ENCODE assay signal across 13 cellular contexts in the genomic region with DNA sequence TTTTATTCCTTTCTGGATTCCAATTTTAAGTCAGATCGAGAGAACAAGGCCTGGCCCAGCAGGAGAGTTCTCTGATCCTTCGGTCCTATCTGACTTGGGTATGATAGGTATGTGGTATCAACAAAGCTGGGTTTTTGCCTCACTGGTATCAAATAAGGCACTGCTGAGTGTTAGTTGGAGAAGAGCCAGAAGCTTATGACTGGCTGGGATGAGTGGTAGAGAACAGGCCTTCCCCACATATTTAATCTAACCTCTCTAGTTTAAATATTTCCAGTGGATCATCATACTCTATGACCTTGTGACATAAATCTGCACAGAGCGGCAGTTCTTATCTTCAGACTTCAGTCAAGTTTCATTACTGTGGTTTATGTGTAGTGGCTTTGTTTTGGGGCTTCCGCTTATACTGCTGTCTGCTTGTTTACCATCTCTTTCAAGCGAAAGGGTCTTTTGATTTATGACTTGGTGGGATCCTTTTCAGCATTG.
DNase-seq lines count a peak whose midpoint lies in the region; TF ChIP-seq lines count a peak whose summit lies in the region.
"Had no signal": no experiment of that assay in that cellular context is flagged by ENCODE, and none has a peak within 500 bp of the region (broad histone marks: within the 10 kb centered on the region; RNA-seq: fewer than 3 reads in every experiment).

No MANE protein-coding gene starts in this region.

- H3K4me3 ChIP-seq in OCI-LY3 (ENCODE audit: low read length) (peak overlapping the region; percentile 75), fibroblast of the aortic adventitia (ENCODE audit: low read depth, low read length) (no peak overlapping the region), WERI-Rb-1 (ENCODE audit: low read depth, low read length) (no peak overlapping the region), BE2C (ENCODE audit: low read depth, low read length) (no peak overlapping the region)
- H3K4me3 ChIP-seq: thyroid gland had no signal

- DNase-seq in EL (peak; percentile 63), fibroblast of the aortic adventitia (ENCODE audit: low read depth) (peak; percentile 65), myocyte (ENCODE audit: low read depth) (peak; percentile 65), WERI-Rb-1 (no peak), BE2C (no peak), DMS53 (lab: John Stamatoyannopoulos, UW) (no peak)
- no peak for DNase-seq in activated T-helper 1 cell treated with anti-CD3 and anti-CD28 coated beads, Interleukin-12 subunit alpha, Interleukin-12 subunit beta, Interleukin-2, Interleukin-4 antibody, amounts not matched to agents 30 ng/mL and 10 ng/mL and 1 ng/mL, durations not matched to agents 14 hours and 24 hours and 36 hours (ENCODE audit: low spot score)
- DNase-seq: activated B cell treated with CpG ODN at 0.5 μM for 24 hours; activated gamma-delta T cell treated with Interleukin-2 at 50 U/mL for 16 hours; stimulated activated CD4-positive, alpha-beta T cell treated with anti-CD3 and anti-CD28 coated beads, Interleukin-4, amount 100 ng/mL, for 24 hours; thyroid gland had no signal

- H3K9me3 ChIP-seq in OCI-LY3 (ENCODE audit: insufficient read depth, low read length) (no peaks in the 10 kb centered on the region), WERI-Rb-1 (ENCODE audit: severe bottlenecking) (no peaks in the 10 kb centered on the region), BE2C (no peaks in the 10 kb centered on the region)
- H3K9me3 ChIP-seq: thyroid gland had no signal

- H3K27me3 ChIP-seq in OCI-LY3 (ENCODE audit: low read depth, low read length): no peaks in the 10 kb centered on the region
- no peaks in the 10 kb centered on the region for H3K27me3 ChIP-seq in WERI-Rb-1 (ENCODE audit: insufficient read depth, low read depth, severe bottlenecking)
- H3K27me3 ChIP-seq in BE2C: peaks cover 10% of the 10 kb centered on the region; the same call in 1 of the 2 replicates
- H3K27me3 ChIP-seq: thyroid gland had no signal

- no peaks in the 10 kb centered on the region for H3K36me3 ChIP-seq in OCI-LY3 (replicated peaks; ENCODE audit: low read depth, low read length)
- no peaks in the 10 kb centered on the region for H3K36me3 ChIP-seq in WERI-Rb-1
- H3K36me3 ChIP-seq in BE2C: no peaks in the 10 kb centered on the region
- H3K36me3 ChIP-seq: thyroid gland had no signal

- intact Hi-C loops in activated T-helper 1 cell treated with anti-CD3 and anti-CD28 coated beads, Interleukin-12 subunit alpha, Interleukin-12 subunit beta, Interleukin-2, Interleukin-4 antibody, amounts not matched to agents 30 ng/mL and 10 ng/mL and 1 ng/mL, durations not matched to agents 14 hours and 24 hours and 36 hours (cut with micrococcal nuclease): no loop called here

- peaks cover 43% of the 10 kb centered on the region for H3K79me2 ChIP-seq in OCI-LY3 (ENCODE audit: low read length)

- TF ChIP-seq CTCF in OCI-LY3 (IDR thresholded peaks at IDR 0.05; ENCODE audit: low read depth, low read length) (no peak), fibroblast of the aortic adventitia (IDR thresholded peaks at IDR 0.05; ENCODE audit: insufficient read depth, low read length) (no peak), WERI-Rb-1 (IDR thresholded peaks at IDR 0.05; ENCODE audit: low read depth, low read length) (no peak), BE2C (IDR thresholded peaks at IDR 0.05; ENCODE audit: low read depth, low read length) (no peak)

- no peaks in the 10 kb centered on the region for H4K20me1 ChIP-seq in OCI-LY3 (ENCODE audit: insufficient read depth, low read length)

- peak overlapping the region; percentile 93 for H3K9ac ChIP-seq in OCI-LY3 (ENCODE audit: low read length)

- H2AFZ ChIP-seq in OCI-LY3 (ENCODE audit: low read depth, low read length): peak overlapping the region; percentile 4; the same call in 1 of the 2 replicates

- peak overlapping the region; percentile 96 for H3K27ac ChIP-seq in OCI-LY3 (ENCODE audit: low read length)
- no peak overlapping the region for H3K27ac ChIP-seq in WERI-Rb-1
- H3K27ac ChIP-seq: epithelial cell of prostate, thyroid gland had no signal

- H3K4me1 Mint-ChIP-seq in activated T-helper 1 cell treated with anti-CD3 and anti-CD28 coated beads, Interleukin-12 subunit alpha, Interleukin-12 subunit beta, Interleukin-2, Interleukin-4 antibody, amounts not matched to agents 30 ng/mL and 10 ng/mL and 1 ng/mL, durations not matched to agents 14 hours and 24 hours and 36 hours (ENCODE audit: low read depth): no peaks in the 10 kb centered on the region
- H3K4me1 Mint-ChIP-seq: activated B cell treated with CpG ODN at 0.5 μM for 24 hours had no signal

- H3K4me3 Mint-ChIP-seq in activated T-helper 1 cell treated with anti-CD3 and anti-CD28 coated beads, Interleukin-12 subunit alpha, Interleukin-12 subunit beta, Interleukin-2, Interleukin-4 antibody, amounts not matched to agents 30 ng/mL and 10 ng/mL and 1 ng/mL, durations not matched to agents 14 hours and 24 hours and 36 hours: no peak overlapping the region
- H3K4me3 Mint-ChIP-seq: activated B cell treated with CpG ODN at 0.5 μM for 24 hours had no signal

- no peak overlapping the region for H3K27ac Mint-ChIP-seq in activated T-helper 1 cell treated with anti-CD3 and anti-CD28 coated beads, Interleukin-12 subunit alpha, Interleukin-12 subunit beta, Interleukin-2, Interleukin-4 antibody, amounts not matched to agents 30 ng/mL and 10 ng/mL and 1 ng/mL, durations not matched to agents 14 hours and 24 hours and 36 hours
- H3K27ac Mint-ChIP-seq: activated B cell treated with CpG ODN at 0.5 μM for 24 hours had no signal

- H3K4me1 ChIP-seq in OCI-LY3 (ENCODE audit: low read length) (peaks cover 74% of the 10 kb centered on the region), BE2C (no peaks in the 10 kb centered on the region)

- no peaks in the 10 kb centered on the region for H3K27me3 Mint-ChIP-seq in activated T-helper 1 cell treated with anti-CD3 and anti-CD28 coated beads, Interleukin-12 subunit alpha, Interleukin-12 subunit beta, Interleukin-2, Interleukin-4 antibody, amounts not matched to agents 30 ng/mL and 10 ng/mL and 1 ng/mL, durations not matched to agents 14 hours and 24 hours and 36 hours (ENCODE audit: insufficient read depth)
- H3K27me3 Mint-ChIP-seq: activated B cell treated with CpG ODN at 0.5 μM for 24 hours had no signal

- no peaks in the 10 kb centered on the region for H3K9me3 Mint-ChIP-seq in activated T-helper 1 cell treated with anti-CD3 and anti-CD28 coated beads, Interleukin-12 subunit alpha, Interleukin-12 subunit beta, Interleukin-2, Interleukin-4 antibody, amounts not matched to agents 30 ng/mL and 10 ng/mL and 1 ng/mL, durations not matched to agents 14 hours and 24 hours and 36 hours
- H3K9me3 Mint-ChIP-seq: activated B cell treated with CpG ODN at 0.5 μM for 24 hours had no signal

- no peaks in the 10 kb centered on the region for H3K36me3 Mint-ChIP-seq in activated T-helper 1 cell treated with anti-CD3 and anti-CD28 coated beads, Interleukin-12 subunit alpha, Interleukin-12 subunit beta, Interleukin-2, Interleukin-4 antibody, amounts not matched to agents 30 ng/mL and 10 ng/mL and 1 ng/mL, durations not matched to agents 14 hours and 24 hours and 36 hours (ENCODE audit: low read depth)

- peak overlapping the region; percentile 98 for H3K4me2 ChIP-seq in OCI-LY3 (ENCODE audit: low read length)

Comparison
In these comparisons a context has a peak if more than half of its experiments do, and no peak if none do; other contexts are left out.
1. DNase-seq: peak in EL (single experiment), fibroblast of the aortic adventitia (single experiment) and myocyte (single experiment); none in WERI-Rb-1 (single experiment), BE2C (single experiment), activated T-helper 1 cell treated with anti-CD3 and anti-CD28 coated beads, Interleukin-12 subunit alpha, Interleukin-12 subunit beta, Interleukin-2, Interleukin-4 antibody, amounts not matched to agents 30 ng/mL and 10 ng/mL and 1 ng/mL, durations not matched to agents 14 hours and 24 hours and 36 hours (single experiment) and DMS53 (single experiment).